11 cellular contexts compared by ENCODE assay signal in genomic region chr21:37371041-37371397, GRCh38. TPM values are rescaled to one million over a fixed set of nuclear protein-coding genes. Genes with fewer than 3 reads are reported as not detected.
DNase-seq lines count a peak whose midpoint lies in the region; ATAC-seq and TF ChIP-seq lines count a peak whose summit lies in the region.
"Had no signal": no experiment of that assay in that cellular context is flagged by ENCODE, and none has a peak within 500 bp of the region (broad histone marks: within the 10 kb centered on the region; RNA-seq: fewer than 3 reads in every experiment).

No MANE protein-coding gene starts in this region.

- H3K9ac ChIP-seq in DND-41 (ENCODE audit: low read depth, low read length) = no peak overlapping the region

- H3K36me3 ChIP-seq in DND-41 (ENCODE audit: insufficient read depth, low read length) (peaks cover 8% of the 10 kb centered on the region; the same call in 1 of the 2 replicates), osteoblast (ENCODE audit: insufficient read depth, low read length) (no peaks in the 10 kb centered on the region)

- H3K79me2 ChIP-seq in DND-41 (ENCODE audit: insufficient read depth, low read length) (peaks cover 94% of the 10 kb centered on the region), osteoblast (ENCODE audit: insufficient read depth, low read length) (peaks cover 86% of the 10 kb centered on the region)

- no peak overlapping the region for H2AFZ ChIP-seq in DND-41 (ENCODE audit: low read depth, low read length)
- no peak overlapping the region for H2AFZ ChIP-seq in osteoblast (ENCODE audit: low read length)

- no peaks in the 10 kb centered on the region for H3K27me3 ChIP-seq in DND-41 (ENCODE audit: insufficient read depth, low read length, poor library complexity)
- H3K27me3 ChIP-seq in osteoblast (ENCODE audit: insufficient read depth, low read length) = no peaks in the 10 kb centered on the region

- no peaks in the 10 kb centered on the region for H3K9me3 ChIP-seq in DND-41 (ENCODE audit: insufficient read depth, low read length, severe bottlenecking)
- no peaks in the 10 kb centered on the region for H3K9me3 ChIP-seq in osteoblast (ENCODE audit: low read depth, low read length)

- H3K4me1 ChIP-seq in DND-41 (ENCODE audit: insufficient read depth, low read length) = peaks cover 66% of the 10 kb centered on the region
- H3K4me1 ChIP-seq in osteoblast (ENCODE audit: insufficient read depth, low read length) = peaks cover 53% of the 10 kb centered on the region

- H3K4me3 ChIP-seq in DND-41 (ENCODE audit: low read depth in 1 of 2, low read length in 2 of 2) (peak overlapping the region in 1 of 2 experiments; percentile 79; a peak in 2 of 4 replicates), NB4 (ENCODE audit: low read depth, low read length) (peak overlapping the region; percentile 81), choroid plexus epithelial cell (ENCODE audit: low read depth, low read length) (peak overlapping the region; percentile 47), osteoblast (ENCODE audit: insufficient read depth, low read length) (no peak overlapping the region)

- no peak for ATAC-seq in DND-41 (ENCODE audit: insufficient read depth, low read depth)
- no peak for ATAC-seq in GM19455 (IDR thresholded peaks at IDR 0.05; ENCODE audit: unreplicated experiment)
- no peak for ATAC-seq in HG03521 (IDR thresholded peaks at IDR 0.05; ENCODE audit: unreplicated experiment)
- ATAC-seq in GM21723 (IDR thresholded peaks at IDR 0.05; ENCODE audit: unreplicated experiment) = no peak

- DNase-seq in DND-41 (no peak), NB4 (ENCODE audit: low read depth) (no peak), choroid plexus epithelial cell (ENCODE audit: low read depth) (no peak), osteoblast (ENCODE audit: insufficient read length, low spot score, missing footprints) (no peak), NCI-H226 (no peak)
- DNase-seq: glutamatergic neuron, NCI-H187 treated with DMSO at 0.1 percent for 48 hours, occipital lobe had no signal

- H4K20me1 ChIP-seq in DND-41 (ENCODE audit: insufficient read depth, low read length) (peaks cover 79% of the 10 kb centered on the region), osteoblast (ENCODE audit: insufficient read depth, low read length) (peaks cover 56% of the 10 kb centered on the region)

- no peak for TF ChIP-seq POLR2A in NB4 (IDR thresholded peaks at IDR 0.05; ENCODE audit: extremely low read depth, insufficient read length)

- 0 out of 2 replicates have a peak overlapping the region, but pooled peaks have one; percentile 49 for H3K27ac ChIP-seq in DND-41 (ENCODE audit: low read length)
- peak overlapping the region; percentile 80 for H3K27ac ChIP-seq in osteoblast (ENCODE audit: low read depth, low read length)

- TF ChIP-seq CTCF in DND-41 (IDR thresholded peaks at IDR 0.05; ENCODE audit: borderline replicate concordance, extremely low read depth, low read length, poor library complexity, severe bottlenecking) (no peak), NB4 (IDR thresholded peaks at IDR 0.05; ENCODE audit: low read depth, low read length) (no peak), choroid plexus epithelial cell (conservative IDR thresholded peaks at IDR 0.05; ENCODE audit: low read depth, low read length) (no peak), osteoblast (IDR thresholded peaks at IDR 0.05; ENCODE audit: extremely low read depth, low read depth, low read length) (no peak)

- H3K4me2 ChIP-seq in DND-41 (ENCODE audit: insufficient read depth, low read length) (peak overlapping the region; percentile 82; the same call in 1 of the 2 replicates), osteoblast (ENCODE audit: insufficient read depth, low read length) (peak overlapping the region; percentile 85)

RNA-seq across cellular contexts. Expression of gene DYRK1A, which starts 4.4 kb away (rescaled TPM):
- 93.1 and 99.2 TPM in 2 replicates for total RNA-seq in osteoblast
